Comparison of ENCODE assay signal across 1 cellular context in genomic region chr14:103136388-103137271, GRCh38.
A peak's percentile ranks its signal among the peaks of the same experiment; 100 is the strongest.
TF ChIP-seq lines count a peak whose summit lies in the region.

No MANE protein-coding gene starts in this region.

TF ChIP-seq in HCT116, 20 proteins besides CTCF, POLR2A, EP300 and RAD21 (continued from another document):
- no peak for TF ChIP-seq ZBTB33 (IDR thresholded peaks at IDR 0.05; ENCODE audit: extremely low read depth, insufficient replicate concordance, low read length)
- TF ChIP-seq YY1 (IDR thresholded peaks at IDR 0.05; ENCODE audit: extremely low read depth, insufficient replicate concordance, low read depth, low read length) = no peak
- TF ChIP-seq EGR1 (IDR thresholded peaks at IDR 0.05; ENCODE audit: low read depth) = no peak
- no peak for TF ChIP-seq ZNF274 (IDR thresholded peaks at IDR 0.05; ENCODE audit: low read depth, low read length)
- TF ChIP-seq MAX (IDR thresholded peaks at IDR 0.05) = 0 out of 2 replicates have a peak, but pooled peaks have one; percentile 55
- no peak for TF ChIP-seq CBX3 (IDR thresholded peaks at IDR 0.05; ENCODE audit: low read depth)
- no peak for TF ChIP-seq POLR2AphosphoS5 (IDR thresholded peaks at IDR 0.05; ENCODE audit: low read depth, low read length)
- TF ChIP-seq JUND (IDR thresholded peaks at IDR 0.05) = peak; percentile 57
